ENCODE assay signal across 8 cellular contexts in the genomic region with DNA sequence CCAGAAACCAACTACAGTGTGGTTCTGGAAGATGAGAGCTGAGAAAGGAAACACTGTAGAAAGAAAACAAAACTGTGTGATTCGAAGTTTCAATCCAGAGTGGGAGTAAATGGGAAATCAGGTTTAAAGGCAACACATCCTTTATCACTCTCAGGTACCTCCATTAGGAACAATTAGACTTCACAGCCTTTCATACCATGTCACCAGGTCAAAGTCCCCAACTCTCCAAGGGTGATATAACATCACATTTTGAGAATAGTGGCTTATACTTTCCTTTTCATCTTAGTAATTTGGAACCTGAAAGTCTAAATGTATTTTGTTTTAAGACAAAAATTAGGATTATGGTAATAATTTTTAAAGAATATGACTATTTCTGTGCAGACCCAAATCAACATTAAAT.
"Had no signal": no experiment of that assay in that cellular context is flagged by ENCODE, and none has a peak within 500 bp of the region (broad histone marks: within the 10 kb centered on the region; RNA-seq: fewer than 3 reads in every experiment).

No MANE protein-coding gene starts in this region.

- FAIRE-seq: HepG2 had no signal

- H3K9ac ChIP-seq: GM23248 had no signal

- DNase-seq: GM23248, GOT3, H7, HFFc6 had no signal

- H2AFZ ChIP-seq: GM23248 had no signal

- H3K9me3 ChIP-seq: HAP-1 had no signal

- ATAC-seq: HCT116, HepG2 had no signal

- H3K27ac ChIP-seq: GM23248, HL-60 had no signal

- H3K4me3 ChIP-seq: GM23248, HAP-1 had no signal

- H3K36me3 ChIP-seq: HAP-1 had no signal

- H3K4me1 ChIP-seq: HAP-1 had no signal
